Comparison of ENCODE assay signal across 22 cellular contexts in genomic region chr15:100328796-100329195, GRCh38. TPM values are rescaled to one million over a fixed set of nuclear protein-coding genes. Genes with fewer than 3 reads are reported as not detected.
DNase-seq lines count a peak whose midpoint lies in the region; ATAC-seq, FAIRE-seq and TF ChIP-seq lines count a peak whose summit lies in the region.
"Had no signal": no experiment of that assay in that cellular context is flagged by ENCODE, and none has a peak within 500 bp of the region (broad histone marks: within the 10 kb centered on the region; RNA-seq: fewer than 3 reads in every experiment).

No MANE protein-coding gene starts in this region.

- H3K36me3 ChIP-seq in stomach, result peaks cover 0 to 14% (median 9%) of the 10 kb centered on the region in 4 donors

- no peak for TF ChIP-seq POLR2A in stomach (IDR thresholded peaks at IDR 0.05)
- no peak for TF ChIP-seq POLR2A in GM12891 (IDR thresholded peaks at IDR 0.05; ENCODE audit: low read depth, low read length)

- no peak overlapping the region for H3K4me3 Mint-ChIP-seq in activated naive CD4-positive, alpha-beta T cell treated with anti-CD3 and anti-CD28 coated beads, Interleukin-2, amount 10 ng/mL, durations not matched to agents 7 days and 5 days
- H3K4me3 Mint-ChIP-seq in stimulated activated naive B cell treated with anti-CD40 and anti-IgM and Interleukin-4, amounts not matched to agents 10 μg/mL and 1 μg/mL and 100 μg/mL, for 72 hours, result no peak overlapping the region

- H3K27ac ChIP-seq in stomach, result no peak overlapping the region
- H3K27ac ChIP-seq: KMS-11 had no signal

- H3K4me1 ChIP-seq in stomach, result no peaks in the 10 kb centered on the region

- H3K9me3 Mint-ChIP-seq in activated naive CD4-positive, alpha-beta T cell treated with anti-CD3 and anti-CD28 coated beads, Interleukin-2, amount 10 ng/mL, durations not matched to agents 7 days and 5 days, result no peaks in the 10 kb centered on the region
- peaks cover 2 to 4% of the 10 kb centered on the region in 2 donors for H3K9me3 Mint-ChIP-seq in stimulated activated naive B cell treated with anti-CD40 and anti-IgM and Interleukin-4, amounts not matched to agents 10 μg/mL and 1 μg/mL and 100 μg/mL, for 72 hours
- H3K9me3 Mint-ChIP-seq: CD4-positive, CD25-positive, alpha-beta regulatory T cell had no signal

- no peak for TF ChIP-seq EP300 in stomach (IDR thresholded peaks at IDR 0.05)

- CTCF ChIA-PET in activated naive CD4-positive, alpha-beta T cell treated with anti-CD3 and anti-CD28 coated beads, Interleukin-2, amount 10 ng/mL, durations not matched to agents 7 days and 5 days (lab: Charles Lee), result interaction anchor here (0.6 to 1.8 kb wide), 2 partner anchors 10 to 266 kb away, joined by 3 to 10 read pairs; no protein-coding TSS in a partner anchor

- H3K4me1 Mint-ChIP-seq in activated naive CD4-positive, alpha-beta T cell treated with anti-CD3 and anti-CD28 coated beads, Interleukin-2, amount 10 ng/mL, durations not matched to agents 7 days and 5 days, result peaks cover 61% of the 10 kb centered on the region
- no peaks in the 10 kb centered on the region for H3K4me1 Mint-ChIP-seq in stimulated activated naive B cell treated with anti-CD40 and anti-IgM and Interleukin-4, amounts not matched to agents 10 μg/mL and 1 μg/mL and 100 μg/mL, for 72 hours

- no peaks in the 10 kb centered on the region for H3K27me3 ChIP-seq in stomach

- H3K4me3 ChIP-seq in Jurkat, Clone E6-1 (ENCODE audit: low read length), result no peak overlapping the region
- no peak overlapping the region for H3K4me3 ChIP-seq in stomach

- peak overlapping the region; percentile 54 for H3K27ac Mint-ChIP-seq in activated naive CD4-positive, alpha-beta T cell treated with anti-CD3 and anti-CD28 coated beads, Interleukin-2, amount 10 ng/mL, durations not matched to agents 7 days and 5 days
- no peak overlapping the region for H3K27ac Mint-ChIP-seq in stimulated activated naive B cell treated with anti-CD40 and anti-IgM and Interleukin-4, amounts not matched to agents 10 μg/mL and 1 μg/mL and 100 μg/mL, for 72 hours

- peaks cover 19% of the 10 kb centered on the region for H3K36me3 Mint-ChIP-seq in activated naive CD4-positive, alpha-beta T cell treated with anti-CD3 and anti-CD28 coated beads, Interleukin-2, amount 10 ng/mL, durations not matched to agents 7 days and 5 days
- no peaks in the 10 kb centered on the region for H3K36me3 Mint-ChIP-seq in stimulated activated naive B cell treated with anti-CD40 and anti-IgM and Interleukin-4, amounts not matched to agents 10 μg/mL and 1 μg/mL and 100 μg/mL, for 72 hours

- peaks cover 14% of the 10 kb centered on the region for H3K27me3 Mint-ChIP-seq in activated naive CD4-positive, alpha-beta T cell treated with anti-CD3 and anti-CD28 coated beads, Interleukin-2, amount 10 ng/mL, durations not matched to agents 7 days and 5 days
- H3K27me3 Mint-ChIP-seq in stimulated activated naive B cell treated with anti-CD40 and anti-IgM and Interleukin-4, amounts not matched to agents 10 μg/mL and 1 μg/mL and 100 μg/mL, for 72 hours, result peaks cover 6 to 40% of the 10 kb centered on the region in 2 donors
- H3K27me3 Mint-ChIP-seq: CD4-positive, CD25-positive, alpha-beta regulatory T cell had no signal

- TF ChIP-seq CTCF in stomach (IDR thresholded peaks at IDR 0.05), result no peak

- no peaks in the 10 kb centered on the region for H3K9me3 ChIP-seq in stomach

- no peak for ATAC-seq in GM21526 (IDR thresholded peaks at IDR 0.05; ENCODE audit: low FRiP score, unreplicated experiment)
- ATAC-seq in stimulated activated naive B cell treated with anti-CD40 and anti-IgM and Interleukin-4, amounts not matched to agents 10 μg/mL and 1 μg/mL and 100 μg/mL, for 72 hours (replicated peaks), result no peak

- intact Hi-C loops in stomach (cut with DNase I; ENCODE audit: low total_unique reads), result no loop called here

- WGBS in stomach, 5 donors, result 84 to 89% (median 88%) methylated on average over 8 to 9 of the region's 9 CpGs

- FAIRE-seq in GM12891 (lab: Jason Lieb, UNC), result no peak
- FAIRE-seq: GM12892, H1, HTR-8/SVneo, RCC 7860 had no signal

- DNase-seq in activated naive CD4-positive, alpha-beta T cell treated with anti-CD3 and anti-CD28 coated beads, Interleukin-2, amount 10 ng/mL, durations not matched to agents 7 days and 5 days, result no peak
- no peak for DNase-seq in activated naive CD4-positive, alpha-beta T cell treated with Interleukin-2 at 50 U/mL for 16 hours
- peak; percentile 89 for DNase-seq in Jurkat, Clone E6-1 (ENCODE audit: low read depth, low spot score)
- peak; percentile 87 for DNase-seq in RPMI8226
- peak; percentile 15 for DNase-seq in stomach
- no peak for DNase-seq in GM12891 (ENCODE audit: insufficient read length, low spot score)
- DNase-seq in stimulated activated naive B cell treated with anti-CD40 and anti-IgM and Interleukin-4, amounts not matched to agents 10 μg/mL and 1 μg/mL and 100 μg/mL, for 72 hours, result no peak
- DNase-seq: CD4-positive, CD25-positive, alpha-beta regulatory T cell; NCI-H1092 treated with DMSO at 0.1 percent for 48 hours; NCI-H1694 treated with DMSO at 0.1 percent for 48 hours; NCI-H2107; NCI-H510A treated with DMSO at 0.1 percent for 48 hours; NCI-H774; OCI-M1; Right ventricle myocardium superior had no signal

TF ChIP-seq in GM12891, 5 proteins besides CTCF, POLR2A, EP300 and RAD21:
- no peak for TF ChIP-seq PAX5 (IDR thresholded peaks at IDR 0.05; ENCODE audit: insufficient read depth, low read length, severe bottlenecking)
- TF ChIP-seq POLR2AphosphoS5 (IDR thresholded peaks at IDR 0.05; ENCODE audit: low read depth, low read length), result no peak
- TF ChIP-seq TAF1 (IDR thresholded peaks at IDR 0.05; ENCODE audit: low read depth, low read length), result no peak
- TF ChIP-seq SPI1 (IDR thresholded peaks at IDR 0.05; ENCODE audit: low read depth, low read length), result no peak
- no peak for TF ChIP-seq POU2F2 (IDR thresholded peaks at IDR 0.05; ENCODE audit: low read depth, low read length)

RNA-seq across cellular contexts. Expression of gene ADAMTS17, which starts 13.0 kb away (rescaled TPM):
- polyA plus RNA-seq in Jurkat, Clone E6-1 (2012; ENCODE audit: insufficient read depth, insufficient read length), result 6.1 TPM
- total RNA-seq in stomach, result 10 to 100 TPM in 2 of 5 donors, 1 to 10 TPM in 3; 6.2 to 14.3 (median 9.3) TPM
- 1 to 10 TPM in 2 of 3 donors, under 1 TPM in 1; 0.31 to 1.5 (median 1.1) TPM for polyA plus RNA-seq in stomach
- 0.23 TPM for polyA plus RNA-seq in GM12891 (2012; ENCODE audit: low read depth, missing spikeins)
- polyA plus RNA-seq: BJ had no signal

Comparison
In these comparisons a context has a peak if more than half of its experiments do, and no peak if none do; other contexts are left out.
1. DNase-seq: peak in Jurkat, Clone E6-1 (single experiment), RPMI8226 (single experiment) and stomach (single experiment); none in activated naive CD4-positive, alpha-beta T cell treated with anti-CD3 and anti-CD28 coated beads, Interleukin-2, amount 10 ng/mL, durations not matched to agents 7 days and 5 days (single experiment), activated naive CD4-positive, alpha-beta T cell treated with Interleukin-2 at 50 U/mL for 16 hours (single experiment), GM12891 (single experiment) and stimulated activated naive B cell treated with anti-CD40 and anti-IgM and Interleukin-4, amounts not matched to agents 10 μg/mL and 1 μg/mL and 100 μg/mL, for 72 hours (single experiment).